ENCODE assay signal across 13 cellular contexts in genomic region chr6:83593395-83593785, GRCh38.
DNase-seq lines count a peak whose midpoint lies in the region; ATAC-seq and TF ChIP-seq lines count a peak whose summit lies in the region.
"Had no signal": no experiment of that assay in that cellular context is flagged by ENCODE, and none has a peak within 500 bp of the region (broad histone marks: within the 10 kb centered on the region; RNA-seq: fewer than 3 reads in every experiment).

No MANE protein-coding gene starts in this region.

- no peak overlapping the region for H3K27ac ChIP-seq in PC-3 (ENCODE audit: low read length)
- no peak overlapping the region for H3K27ac ChIP-seq in spleen
- H3K27ac ChIP-seq: Peyer's patch, SJSA1 had no signal

- H3K9ac ChIP-seq in PC-3 (ENCODE audit: low read length), result no peak overlapping the region

- H3K9me3 ChIP-seq in PC-3 (ENCODE audit: low read length) (no peaks in the 10 kb centered on the region), spleen (no peaks in the 10 kb centered on the region)
- H3K9me3 ChIP-seq: Peyer's patch, SJSA1 had no signal

- peak overlapping the region; percentile 30; the same call in 1 of the 2 replicates for H2AFZ ChIP-seq in PC-3 (ENCODE audit: low read length)

- H3K27me3 ChIP-seq in PC-3 (ENCODE audit: low read length) (no peaks in the 10 kb centered on the region), spleen (replicated peaks in 1 of 7) (no peaks in the 10 kb centered on the region)
- H3K27me3 ChIP-seq: Peyer's patch, SJSA1 had no signal

- H3K36me3 ChIP-seq in PC-3 (ENCODE audit: low read depth, low read length) (no peaks in the 10 kb centered on the region), spleen (no peaks in the 10 kb centered on the region)
- H3K36me3 ChIP-seq: Peyer's patch, SJSA1 had no signal

- intact Hi-C loops in PC-3 (cut with micrococcal nuclease) (no loop called here), spleen (cut with DNase I; ENCODE audit: low total_unique reads) (no loop called here)

- TF ChIP-seq CTCF in PC-3 (conservative IDR thresholded peaks at IDR 0.05; ENCODE audit: low read depth, low read length) (no peak), spleen (IDR thresholded peaks at IDR 0.05 in 8 of 11, conservative IDR thresholded peaks at IDR 0.05 in 3 of 11) (no peak)

- WGBS in spleen, 5 donors, result 88 to 94% (median 89%) methylated on average over 9 of the region's 9 CpGs

- H4K20me1 ChIP-seq in PC-3 (ENCODE audit: low read length), result no peaks in the 10 kb centered on the region

- CTCF ChIA-PET in PC-3 (lab: Charles Lee), result no interaction called here

- no peaks in the 10 kb centered on the region for H3K9me2 ChIP-seq in PC-3 (replicated peaks; ENCODE audit: low read length)

- H3K79me2 ChIP-seq in PC-3 (ENCODE audit: low read length), result no peaks in the 10 kb centered on the region

- H3K4me3 ChIP-seq in PC-3 (ENCODE audit: low read length), result no peak overlapping the region
- H3K4me3 ChIP-seq in spleen, result no peak overlapping the region
- H3K4me3 ChIP-seq: Peyer's patch, SJSA1 had no signal

- ATAC-seq in GM19035 (IDR thresholded peaks at IDR 0.05; ENCODE audit: unreplicated experiment) (peak; percentile 10), HG03432 (IDR thresholded peaks at IDR 0.05; ENCODE audit: unreplicated experiment) (peak; percentile 4), PC-3 (no peak), GM21619 (IDR thresholded peaks at IDR 0.05; ENCODE audit: unreplicated experiment) (no peak), GM21825 (IDR thresholded peaks at IDR 0.05; ENCODE audit: unreplicated experiment) (no peak)

- POLR2A ChIA-PET in PC-3 (lab: Charles Lee; ENCODE audit: unreplicated experiment), result no interaction called here

- H3K4me1 ChIP-seq in PC-3 (ENCODE audit: insufficient read depth, low read length) (no peaks in the 10 kb centered on the region), spleen (no peaks in the 10 kb centered on the region)
- H3K4me1 ChIP-seq: Peyer's patch, SJSA1 had no signal

- no TSS peak for BruUV-seq in PC-3 (replicated peaks; lab: Mats Ljungman, UMichigan)

- H3K4me2 ChIP-seq in PC-3 (ENCODE audit: low read length), result peak overlapping the region; percentile 64

- DNase-seq in PC-3, result no peak
- DNase-seq in spleen, result peak; percentile 62
- no peak for DNase-seq in C1 segment of cervical spinal cord (lab: John Stamatoyannopoulos, UW)
- DNase-seq: DMS 273 treated with DMSO at 0.1 percent for 48 hours, NCI-H1930, NCI-H345, NCI-H524 treated with DMSO at 0.1 percent for 48 hours, Peyer's patch had no signal

- TF ChIP-seq POLR2A in spleen (IDR thresholded peaks at IDR 0.05), result no peak

- H3F3A ChIP-seq in PC-3 (ENCODE audit: low read length, unreplicated experiment), result no peaks in the 10 kb centered on the region

Comparison
In these comparisons a context has a peak if more than half of its experiments do, and no peak if none do; other contexts are left out.
1. ATAC-seq: peak in GM19035 (single experiment) and HG03432 (single experiment); none in PC-3 (single experiment), GM21619 (single experiment) and GM21825 (single experiment).